ENCODE assay signal across 14 cellular contexts in the genomic region with DNA sequence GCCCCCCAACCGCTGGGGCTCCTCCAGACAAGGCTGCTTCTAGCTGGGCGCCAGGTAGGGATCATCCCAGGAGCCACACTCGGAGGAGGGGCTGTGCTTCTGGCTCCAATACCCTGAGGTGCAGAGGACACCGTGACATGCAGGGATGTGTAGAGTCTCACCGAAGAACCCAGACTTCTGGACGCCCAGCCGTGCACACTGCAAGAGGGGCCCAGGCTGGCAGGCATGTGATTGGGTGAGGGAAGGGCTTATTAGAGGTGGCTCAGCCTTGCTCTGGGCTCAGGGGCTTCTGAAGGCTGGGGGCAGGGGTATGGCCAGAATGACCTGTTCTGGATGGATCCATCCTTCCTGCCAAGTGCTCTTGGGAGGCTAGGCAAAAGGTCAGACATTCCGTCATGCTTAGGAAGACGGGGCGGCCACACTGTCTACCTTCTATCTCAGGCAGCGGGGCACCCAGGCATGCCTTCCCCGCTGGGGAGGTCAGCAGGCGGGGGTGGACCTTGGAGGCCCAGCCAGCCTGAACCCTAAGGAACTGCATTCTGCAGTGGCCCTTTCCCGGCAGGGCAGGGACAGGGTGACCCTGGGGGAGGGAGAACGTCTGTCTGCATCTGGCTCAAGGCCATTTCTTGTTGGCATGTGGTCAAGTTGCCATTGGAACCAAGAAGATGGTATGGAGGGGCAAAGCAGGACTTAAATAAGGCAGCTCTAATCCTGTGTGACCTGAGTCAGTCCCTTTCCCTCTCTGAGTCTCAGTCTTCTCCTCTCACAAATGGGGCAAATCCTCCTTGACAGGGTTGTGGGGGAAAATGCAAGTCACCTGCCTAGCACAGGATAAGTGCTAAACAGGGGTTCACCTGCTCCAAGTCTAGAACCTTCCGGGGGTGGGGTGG. TPM values are rescaled to one million over a fixed set of nuclear protein-coding genes. Genes with fewer than 3 reads are reported as not detected.
A peak's percentile ranks its signal among the peaks of the same experiment; 100 is the strongest.
DNase-seq lines count a peak whose midpoint lies in the region; ATAC-seq, FAIRE-seq and TF ChIP-seq lines count a peak whose summit lies in the region.
"Had no signal": no experiment of that assay in that cellular context is flagged by ENCODE, and none has a peak within 500 bp of the region (broad histone marks: within the 10 kb centered on the region; RNA-seq: fewer than 3 reads in every experiment).

No MANE protein-coding gene starts in this region.

- H3K4me3 Mint-ChIP-seq in chondrocyte (ENCODE audit: unreplicated experiment) = no peak overlapping the region
- H3K4me3 Mint-ChIP-seq in mesothelial cell of epicardium = no peak overlapping the region
- H3K4me3 Mint-ChIP-seq: endodermal cell had no signal

- H3K9me3 Mint-ChIP-seq in chondrocyte (ENCODE audit: low read depth) (no peaks in the 10 kb centered on the region), mesothelial cell of epicardium (no peaks in the 10 kb centered on the region)
- H3K9me3 Mint-ChIP-seq: activated naive CD4-positive, alpha-beta T cell treated with anti-CD3 and anti-CD28 coated beads, Interleukin-2, amount 50 U/mL, for 72 hours; endodermal cell had no signal

- H3K27ac Mint-ChIP-seq in chondrocyte (ENCODE audit: unreplicated experiment) = peak overlapping the region; percentile 87
- peak overlapping the region; percentile 89 for H3K27ac Mint-ChIP-seq in mesothelial cell of epicardium

- in situ Hi-C loops in transverse colon (cut with MboI; ENCODE audit: low pct_ligation_motif_present in 1 of 4, low pct_unique_long_range_greater_than_20kb in 1 of 4, low sequenced_read_pairs in 3 of 4) = no loop called here

- intact Hi-C loops in transverse colon (cut with DNase I; ENCODE audit: low total_unique reads) = no loop called here

- H3K4me1 ChIP-seq in transverse colon = peaks cover 0 to 35% (median 29%) of the 10 kb centered on the region in 4 donors

- TF ChIP-seq CTCF in chondrocyte (IDR thresholded peaks at IDR 0.05) = no peak
- no peak for TF ChIP-seq CTCF in mesothelial cell of epicardium (IDR thresholded peaks at IDR 0.05; ENCODE audit: unreplicated experiment)
- TF ChIP-seq CTCF in transverse colon (IDR thresholded peaks at IDR 0.05) = no peak
- TF ChIP-seq CTCF in D721Med (IDR thresholded peaks at IDR 0.05; ENCODE audit: insufficient read depth, missing control alignments) = no peak

- no peak for TF ChIP-seq EP300 in transverse colon (IDR thresholded peaks at IDR 0.05; ENCODE audit: low read depth)

- H3K4me3 ChIP-seq in transverse colon = no peak overlapping the region

- WGBS in transverse colon (ENCODE audit: low coverage in 1 of 2), 2 donors = 61% methylated on average over 16 of the region's 16 CpGs; no CpG with 5 or more reads in 1 of the 2 donors

- ATAC-seq in GM18867 (IDR thresholded peaks at IDR 0.05; ENCODE audit: unreplicated experiment) = no peak
- ATAC-seq: activated naive CD4-positive, alpha-beta T cell treated with anti-CD3 and anti-CD28 coated beads, Interleukin-2, amount 50 U/mL, for 72 hours had no signal

- H3K36me3 Mint-ChIP-seq in chondrocyte (ENCODE audit: low read depth) (no peaks in the 10 kb centered on the region), mesothelial cell of epicardium (no peaks in the 10 kb centered on the region)
- H3K36me3 Mint-ChIP-seq: activated naive CD4-positive, alpha-beta T cell treated with anti-CD3 and anti-CD28 coated beads, Interleukin-2, amount 50 U/mL, for 72 hours had no signal

- no peaks in the 10 kb centered on the region for H3K36me3 ChIP-seq in transverse colon

- no peaks in the 10 kb centered on the region for H3K27me3 Mint-ChIP-seq in chondrocyte (ENCODE audit: low read depth)
- no peaks in the 10 kb centered on the region for H3K27me3 Mint-ChIP-seq in mesothelial cell of epicardium (ENCODE audit: low read depth)

- peak; percentile 28 for DNase-seq in DMS53 (lab: John Stamatoyannopoulos, UW)
- DNase-seq in DMS53 treated with DMSO at 0.1 percent for 48 hours (lab: John Stamatoyannopoulos, UW; ENCODE audit: unreplicated experiment) = no peak
- peak; percentile 74 for DNase-seq in chondrocyte (ENCODE audit: low spot score)
- DNase-seq in mesothelial cell of epicardium (ENCODE audit: low spot score in 2 of 2, unreplicated experiment in 2 of 2) = no peak
- no peak for DNase-seq in transverse colon
- no peak for DNase-seq in D721Med (ENCODE audit: insufficient read length, low spot score)
- no peak for DNase-seq in DMS153 (lab: John Stamatoyannopoulos, UW)
- DNase-seq: 8988T; activated CD4-positive, alpha-beta T cell treated with anti-CD3 and anti-CD28 coated beads, Interleukin-2, amount 50 U/mL, for 4 hours; NCI-H1092 treated with DMSO at 0.1 percent for 48 hours had no signal

- H3K9me3 ChIP-seq in transverse colon = no peaks in the 10 kb centered on the region

- H3K4me1 Mint-ChIP-seq in chondrocyte (ENCODE audit: low read depth) = peaks cover 56% of the 10 kb centered on the region
- H3K4me1 Mint-ChIP-seq in mesothelial cell of epicardium = peaks cover 82% of the 10 kb centered on the region

- no peaks in the 10 kb centered on the region for H3K27me3 ChIP-seq in transverse colon

- H3K27ac ChIP-seq in transverse colon = peak overlapping the region; percentile 0 to 88 (median 19)

- FAIRE-seq in D721Med (lab: Jason Lieb, UNC) = no peak

- no peak for TF ChIP-seq POLR2A in transverse colon (IDR thresholded peaks at IDR 0.05)

RNA-seq across cellular contexts. Expression of gene ADGRG1, which starts 5.8 kb away (rescaled TPM):
- total RNA-seq in chondrocyte (16.8 to 57.8 TPM (median 56.3 TPM) in 3 replicates), mesothelial cell of epicardium (65.8 to 67.1 TPM (median 66.9 TPM) in 3 replicates), transverse colon (10 to 100 TPM; 40.0 to 55.3 (median 45.7) TPM)

RNA-seq across cellular contexts. Expression of gene ADGRG3, which starts 45.5 kb away (rescaled TPM):
- total RNA-seq in chondrocyte (not detected in 3 replicates), mesothelial cell of epicardium (0.38 TPM in 1 of 3 replicates, not detected in the others), transverse colon (1 to 10 TPM in 3 of 4 donors, not detected in 1; 1.5 to 2.7 (median 2.2) TPM)
- total RNA-seq: endodermal cell; T-helper 1 cell treated with Interleukin-12 subunit alpha and Interleukin-12 subunit beta and Interleukin-4 antibody, amounts not matched to agents 30 ng/mL and 1 ng/mL, for 36 hours had no signal

Comparison
In these comparisons a context has a peak if more than half of its experiments do, and no peak if none do; other contexts are left out.
1. DNase-seq: peak in DMS53 (single experiment) and chondrocyte (single experiment); none in DMS53 treated with DMSO at 0.1 percent for 48 hours (single experiment), mesothelial cell of epicardium (0 of 2), transverse colon (single experiment), D721Med (single experiment) and DMS153 (single experiment).